In genomic region chr7:39950473-39951155, GRCh38 we compare ENCODE assay signal across 8 cellular contexts. TPM values are rescaled to one million over a fixed set of nuclear protein-coding genes. Genes with fewer than 3 reads are reported as not detected.
A peak's percentile ranks its signal among the peaks of the same experiment; 100 is the strongest.
DNase-seq lines count a peak whose midpoint lies in the region; ATAC-seq and TF ChIP-seq lines count a peak whose summit lies in the region.

No MANE protein-coding gene starts in this region.

- peak overlapping the region; percentile 88 for H3K27ac Mint-ChIP-seq in activated T-helper 1 cell treated with anti-CD3 and anti-CD28 coated beads, Interleukin-12 subunit alpha, Interleukin-12 subunit beta, Interleukin-2, Interleukin-4 antibody, amounts not matched to agents 30 ng/mL and 10 ng/mL and 1 ng/mL, durations not matched to agents 14 hours and 24 hours and 36 hours
- peak overlapping the region; percentile 98 to 100 for H3K27ac Mint-ChIP-seq in natural killer cell
- peak overlapping the region; percentile 100 for H3K27ac Mint-ChIP-seq in stimulated activated naive CD8-positive, alpha-beta T cell treated with anti-CD3 and anti-CD28 coated beads, Interleukin-15, amount 100 ng/mL, for 72 hours

- no peak for TF ChIP-seq CTCF in natural killer cell (IDR thresholded peaks at IDR 0.05)

- H3K27me3 Mint-ChIP-seq in activated T-helper 1 cell treated with anti-CD3 and anti-CD28 coated beads, Interleukin-12 subunit alpha, Interleukin-12 subunit beta, Interleukin-2, Interleukin-4 antibody, amounts not matched to agents 30 ng/mL and 10 ng/mL and 1 ng/mL, durations not matched to agents 14 hours and 24 hours and 36 hours (ENCODE audit: insufficient read depth): peaks cover 4% of the 10 kb centered on the region
- H3K27me3 Mint-ChIP-seq in natural killer cell (ENCODE audit: low read depth in 2 of 2): no peaks in the 10 kb centered on the region
- no peaks in the 10 kb centered on the region for H3K27me3 Mint-ChIP-seq in stimulated activated naive CD8-positive, alpha-beta T cell treated with anti-CD3 and anti-CD28 coated beads, Interleukin-15, amount 100 ng/mL, for 72 hours

- no peaks in the 10 kb centered on the region for H3K9me3 Mint-ChIP-seq in activated T-helper 1 cell treated with anti-CD3 and anti-CD28 coated beads, Interleukin-12 subunit alpha, Interleukin-12 subunit beta, Interleukin-2, Interleukin-4 antibody, amounts not matched to agents 30 ng/mL and 10 ng/mL and 1 ng/mL, durations not matched to agents 14 hours and 24 hours and 36 hours
- H3K9me3 Mint-ChIP-seq in natural killer cell: no peaks in the 10 kb centered on the region
- no peaks in the 10 kb centered on the region for H3K9me3 Mint-ChIP-seq in stimulated activated naive CD8-positive, alpha-beta T cell treated with anti-CD3 and anti-CD28 coated beads, Interleukin-15, amount 100 ng/mL, for 72 hours

- peaks cover 61% of the 10 kb centered on the region for H3K4me1 Mint-ChIP-seq in activated T-helper 1 cell treated with anti-CD3 and anti-CD28 coated beads, Interleukin-12 subunit alpha, Interleukin-12 subunit beta, Interleukin-2, Interleukin-4 antibody, amounts not matched to agents 30 ng/mL and 10 ng/mL and 1 ng/mL, durations not matched to agents 14 hours and 24 hours and 36 hours (ENCODE audit: low read depth)
- H3K4me1 Mint-ChIP-seq in natural killer cell: peaks cover 50 to 59% of the 10 kb centered on the region in 2 donors
- H3K4me1 Mint-ChIP-seq in stimulated activated naive CD8-positive, alpha-beta T cell treated with anti-CD3 and anti-CD28 coated beads, Interleukin-15, amount 100 ng/mL, for 72 hours: peaks cover 33% of the 10 kb centered on the region

- peak; percentile 48 for DNase-seq in NK-92 treated with Interleukin-12 subunit alpha and Interleukin-12 subunit beta, amount 100 ng/mL, for 24 hours (lab: John Stamatoyannopoulos, UW)
- DNase-seq in NK-92 (lab: John Stamatoyannopoulos, UW; ENCODE audit: unreplicated experiment) (no peak), NCI-H774 (lab: John Stamatoyannopoulos, UW) (peak; percentile 55), fibroblast of gingiva (ENCODE audit: low read depth) (peak; percentile 48), natural killer cell (peak; percentile 54)
- DNase-seq in activated T-helper 1 cell treated with anti-CD3 and anti-CD28 coated beads, Interleukin-12 subunit alpha, Interleukin-12 subunit beta, Interleukin-2, Interleukin-4 antibody, amounts not matched to agents 30 ng/mL and 10 ng/mL and 1 ng/mL, durations not matched to agents 14 hours and 24 hours and 36 hours (ENCODE audit: low spot score): peak; percentile 42
- peak; percentile 61 to 66 for DNase-seq in stimulated activated naive CD8-positive, alpha-beta T cell treated with anti-CD3 and anti-CD28 coated beads, Interleukin-15, amount 100 ng/mL, for 72 hours

- peak overlapping the region; percentile 95 for H3K4me3 Mint-ChIP-seq in activated T-helper 1 cell treated with anti-CD3 and anti-CD28 coated beads, Interleukin-12 subunit alpha, Interleukin-12 subunit beta, Interleukin-2, Interleukin-4 antibody, amounts not matched to agents 30 ng/mL and 10 ng/mL and 1 ng/mL, durations not matched to agents 14 hours and 24 hours and 36 hours
- H3K4me3 Mint-ChIP-seq in natural killer cell: peak overlapping the region; percentile 98
- H3K4me3 Mint-ChIP-seq in stimulated activated naive CD8-positive, alpha-beta T cell treated with anti-CD3 and anti-CD28 coated beads, Interleukin-15, amount 100 ng/mL, for 72 hours: peak overlapping the region; percentile 98 to 100

- H3K36me3 Mint-ChIP-seq in activated T-helper 1 cell treated with anti-CD3 and anti-CD28 coated beads, Interleukin-12 subunit alpha, Interleukin-12 subunit beta, Interleukin-2, Interleukin-4 antibody, amounts not matched to agents 30 ng/mL and 10 ng/mL and 1 ng/mL, durations not matched to agents 14 hours and 24 hours and 36 hours (ENCODE audit: low read depth): peaks cover 16% of the 10 kb centered on the region
- H3K36me3 Mint-ChIP-seq in natural killer cell: no peaks in the 10 kb centered on the region

- intact Hi-C loops in activated T-helper 1 cell treated with anti-CD3 and anti-CD28 coated beads, Interleukin-12 subunit alpha, Interleukin-12 subunit beta, Interleukin-2, Interleukin-4 antibody, amounts not matched to agents 30 ng/mL and 10 ng/mL and 1 ng/mL, durations not matched to agents 14 hours and 24 hours and 36 hours (cut with micrococcal nuclease): loop anchor here (1.0 to 10.0 kb wide), 2 partner anchors 102 to 1506 kb away; no protein-coding TSS in a partner anchor
- intact Hi-C loops in natural killer cell (cut with micrococcal nuclease): loop anchor here (1.0 to 5.0 kb wide), 2 partner anchors 37 to 102 kb away; no protein-coding TSS in a partner anchor

- ATAC-seq in natural killer cell: no peak
- no peak for ATAC-seq in stimulated activated naive CD8-positive, alpha-beta T cell treated with anti-CD3 and anti-CD28 coated beads, Interleukin-15, amount 100 ng/mL, for 72 hours
- no peak for ATAC-seq in HG02571 (IDR thresholded peaks at IDR 0.05; ENCODE audit: unreplicated experiment)

RNA-seq across cellular contexts. Expression of gene CDK13, which starts 0.6 kb away (rescaled TPM):
- total RNA-seq in activated T-helper 1 cell treated with anti-CD3 and anti-CD28 coated beads, Interleukin-12 subunit alpha, Interleukin-12 subunit beta, Interleukin-2, Interleukin-4 antibody, amounts not matched to agents 30 ng/mL and 10 ng/mL and 1 ng/mL, durations not matched to agents 14 hours and 24 hours and 36 hours: 46.5 and 48.6 TPM in 2 replicates
- total RNA-seq in natural killer cell: 100 to 1,000 TPM; 149 to 179 (median 163) TPM
